Comparison of ENCODE assay signal across 8 cellular contexts in the genomic region with DNA sequence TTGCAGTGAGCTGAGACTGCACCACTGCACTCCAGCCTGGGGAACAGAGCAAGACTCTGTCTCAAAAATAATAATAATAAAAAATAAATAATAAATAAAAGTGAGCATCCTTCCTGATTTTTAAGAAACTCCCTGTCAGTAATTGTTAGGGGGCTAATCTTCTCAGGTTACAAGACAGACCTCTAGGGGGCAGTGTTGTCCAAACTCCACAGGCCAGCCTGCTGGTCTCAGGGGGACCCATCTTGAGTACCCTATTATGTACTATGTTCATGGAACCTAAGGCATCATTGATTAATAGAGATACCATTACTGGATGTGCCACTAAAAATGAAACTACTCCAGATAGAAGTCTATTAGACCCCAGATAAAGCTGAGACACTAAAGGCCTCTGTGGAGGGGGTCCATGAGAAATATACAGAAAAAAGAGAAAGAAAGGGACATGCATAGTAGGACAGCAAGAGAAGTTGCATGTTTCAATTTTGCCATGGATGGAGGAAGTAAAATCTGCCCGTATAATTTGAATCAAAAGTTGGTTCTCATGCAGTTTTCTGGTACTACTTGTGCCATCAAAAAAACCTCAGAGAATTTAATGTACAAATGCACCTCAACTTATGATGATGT.
A peak's percentile ranks its signal among the peaks of the same experiment; 100 is the strongest.
DNase-seq lines count a peak whose midpoint lies in the region; TF ChIP-seq lines count a peak whose summit lies in the region.

No MANE protein-coding gene starts in this region.

- no peak for TF ChIP-seq POLR2A in thyroid gland (IDR thresholded peaks at IDR 0.05)

- no peaks in the 10 kb centered on the region for H3K27me3 ChIP-seq in thyroid gland

- WGBS in thyroid gland, 2 donors: 85 to 86% methylated on average over 1 of the region's 1 CpG

- H3K9me3 ChIP-seq in thyroid gland: no peaks in the 10 kb centered on the region

- H3K4me3 ChIP-seq in epithelial cell of proximal tubule (ENCODE audit: low read depth, low read length) (no peak overlapping the region), thyroid gland (replicated peaks in 1 of 3) (no peak overlapping the region)

- peaks cover 0 to 4% of the 10 kb centered on the region in 2 donors for H3K4me1 ChIP-seq in thyroid gland

- intact Hi-C loops in thyroid gland (cut with DNase I): no loop called here

- H3K27ac ChIP-seq in thyroid gland: no peak overlapping the region

- H3K36me3 ChIP-seq in thyroid gland: no peaks in the 10 kb centered on the region

- TF ChIP-seq CTCF in epithelial cell of proximal tubule (conservative IDR thresholded peaks at IDR 0.05; ENCODE audit: low read depth, low read length) (peak; percentile 66), thyroid gland (IDR thresholded peaks at IDR 0.05) (peak in 3 of 6 experiments; percentile 13 to 35 (median 27))

- DNase-seq in DMS53 (lab: John Stamatoyannopoulos, UW) (peak; percentile 19), DMS53 treated with DMSO at 0.1 percent for 48 hours (lab: John Stamatoyannopoulos, UW; ENCODE audit: unreplicated experiment) (no peak), epithelial cell of proximal tubule (ENCODE audit: low read depth) (no peak), NCI-H226 (no peak), NCI-H1930 (lab: John Stamatoyannopoulos, UW) (no peak), thyroid gland (no peak)
- peak; percentile 63 for DNase-seq in activated CD4-positive, alpha-beta T cell treated with anti-CD3 and anti-CD28 coated beads for 48 hours
- peak; percentile 23 to 27 for DNase-seq in stimulated activated CD4-positive, alpha-beta T cell treated with anti-CD3 and anti-CD28 coated beads, Interleukin-1b, Interleukin-23, amount 100 ng/mL, for 1 hour (ENCODE audit: low read depth in 2 of 2)

Comparison
In these comparisons a context has a peak if more than half of its experiments do, and no peak if none do; other contexts are left out.
1. DNase-seq: peak in DMS53 (single experiment), activated CD4-positive, alpha-beta T cell treated with anti-CD3 and anti-CD28 coated beads for 48 hours (single experiment) and stimulated activated CD4-positive, alpha-beta T cell treated with anti-CD3 and anti-CD28 coated beads, Interleukin-1b, Interleukin-23, amount 100 ng/mL, for 1 hour (2 of 2); none in DMS53 treated with DMSO at 0.1 percent for 48 hours (single experiment), epithelial cell of proximal tubule (single experiment), NCI-H226 (single experiment), NCI-H1930 (0 of 2) and thyroid gland (0 of 2).